ENCODE assay signal across 1 cellular context in genomic region chr2:160934991-160935390, GRCh38.
TF ChIP-seq lines count a peak whose summit lies in the region.

No MANE protein-coding gene starts in this region.

TF ChIP-seq in H1, 55 proteins besides CTCF, POLR2A, EP300 and RAD21 (continued from another document):
- TF ChIP-seq CTBP2 (IDR thresholded peaks at IDR 0.05; ENCODE audit: borderline replicate concordance, insufficient read depth, insufficient read length, low read length) (no peak), RBBP5 (IDR thresholded peaks at IDR 0.05; ENCODE audit: borderline replicate concordance, low read depth, low read length) (no peak), SP2 (IDR thresholded peaks at IDR 0.05; ENCODE audit: low read length) (no peak), RXRA (IDR thresholded peaks at IDR 0.05; ENCODE audit: insufficient read depth, low read depth, low read length) (no peak), USF2 (IDR thresholded peaks at IDR 0.05; ENCODE audit: low read length) (no peak), CBX8 (IDR thresholded peaks at IDR 0.05; ENCODE audit: borderline replicate concordance, low read depth, low read length) (no peak), HDAC6 (IDR thresholded peaks at IDR 0.05; ENCODE audit: low read depth, low read length) (no peak)
